1 cellular context compared by ENCODE assay signal in genomic region chr1:119815361-119815760, GRCh38.
TF ChIP-seq lines count a peak whose summit lies in the region.

No MANE protein-coding gene starts in this region.

TF ChIP-seq in K562, 482 proteins besides CTCF, POLR2A, EP300 and RAD21:
- TF ChIP-seq MEIS2 (IDR thresholded peaks at IDR 0.05; ENCODE audit: partially characterized antibody) (peak; percentile 77), HMBOX1 (IDR thresholded peaks at IDR 0.05) (0 out of 2 replicates have a peak, but pooled peaks have one; percentile 15), JUND (IDR thresholded peaks at IDR 0.05; ENCODE audit: borderline replicate concordance, low read depth, low read length) (peak; percentile 51; the same call in 1 of the 2 replicates), JUND (tag; IDR thresholded peaks at IDR 0.05; ENCODE audit: borderline replicate concordance, low read depth, low read length) (no peak), SP1 (CRISPR knock-in tag; IDR thresholded peaks at IDR 0.05) (no peak), MCM2 (IDR thresholded peaks at IDR 0.05; ENCODE audit: low read depth) (no peak), ZNF133 (CRISPR knock-in tag; IDR thresholded peaks at IDR 0.05) (no peak), TEAD4 (IDR thresholded peaks at IDR 0.05; ENCODE audit: low read length) (peak; percentile 86), TEAD4 (CRISPR knock-in tag; IDR thresholded peaks at IDR 0.05; ENCODE audit: borderline replicate concordance) (no peak), ZNF384 (IDR thresholded peaks at IDR 0.05; ENCODE audit: low read depth, low read length) (no peak), KLF16 (IDR thresholded peaks at IDR 0.05) (peak; percentile 28; the same call in 1 of the 2 replicates), FOXM1 (IDR thresholded peaks at IDR 0.05; ENCODE audit: low read depth) (no peak), FOXM1 (CRISPR knock-in tag; IDR thresholded peaks at IDR 0.05; ENCODE audit: low read depth) (no peak), FOSL1 (tag; conservative IDR thresholded peaks at IDR 0.05) (peak; percentile 93), TCF3 (CRISPR knock-in tag; IDR thresholded peaks at IDR 0.05) (peak; percentile 66), ATF3 (IDR thresholded peaks at IDR 0.05) (peak; percentile 28; the same call in 1 of the 2 replicates), ATF3 (CRISPR knock-in tag; conservative IDR thresholded peaks at IDR 0.05) (no peak), TBL1XR1 (IDR thresholded peaks at IDR 0.05; ENCODE audit: low read length in 2 of 2) (no peak), SMARCA4 (IDR thresholded peaks at IDR 0.05) (peak; percentile 28; the same call in 1 of the 2 replicates), CBFA2T3 (IDR thresholded peaks at IDR 0.05) (peak; percentile 80), PREB (CRISPR knock-in tag; IDR thresholded peaks at IDR 0.05) (no peak), CBFA2T2 (conservative IDR thresholded peaks at IDR 0.05) (peak; percentile 63), SLC30A9 (CRISPR knock-in tag; IDR thresholded peaks at IDR 0.05) (no peak), THRAP3 (IDR thresholded peaks at IDR 0.05; ENCODE audit: borderline replicate concordance) (no peak), ARID1B (IDR thresholded peaks at IDR 0.05) (peak; percentile 67), TAL1 (IDR thresholded peaks at IDR 0.05) (peak; percentile 48), ZFPM2 (CRISPR knock-in tag; IDR thresholded peaks at IDR 0.05) (no peak), SRF (CRISPR knock-in tag; IDR thresholded peaks at IDR 0.05) (peak in 1 of 2 experiments; percentile 86; a peak in 1 of 4 replicates), RUNX1 (IDR thresholded peaks at IDR 0.05; ENCODE audit: low read depth) (no peak)
- TF ChIP-seq, protein P1, sequence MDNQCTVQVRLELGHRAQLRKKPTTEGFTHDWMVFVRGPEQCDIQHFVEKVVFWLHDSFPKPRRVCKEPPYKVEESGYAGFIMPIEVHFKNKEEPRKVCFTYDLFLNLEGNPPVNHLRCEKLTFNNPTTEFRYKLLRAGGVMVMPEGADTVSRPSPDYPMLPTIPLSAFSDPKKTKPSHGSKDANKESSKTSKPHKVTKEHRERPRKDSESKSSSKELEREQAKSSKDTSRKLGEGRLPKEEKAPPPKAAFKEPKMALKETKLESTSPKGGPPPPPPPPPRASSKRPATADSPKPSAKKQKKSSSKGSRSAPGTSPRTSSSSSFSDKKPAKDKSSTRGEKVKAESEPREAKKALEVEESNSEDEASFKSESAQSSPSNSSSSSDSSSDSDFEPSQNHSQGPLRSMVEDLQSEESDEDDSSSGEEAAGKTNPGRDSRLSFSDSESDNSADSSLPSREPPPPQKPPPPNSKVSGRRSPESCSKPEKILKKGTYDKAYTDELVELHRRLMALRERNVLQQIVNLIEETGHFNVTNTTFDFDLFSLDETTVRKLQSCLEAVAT (IDR thresholded peaks at IDR 0.05): peak in 1 of 2 experiments; percentile 25; a peak in 1 of 4 replicates
